In genomic region chr19:17871032-17871877, GRCh38 we compare ENCODE assay signal across 12 cellular contexts. TPM values are rescaled to one million over a fixed set of nuclear protein-coding genes. Genes with fewer than 3 reads are reported as not detected.
DNase-seq lines count a peak whose midpoint lies in the region; ATAC-seq, FAIRE-seq and TF ChIP-seq lines count a peak whose summit lies in the region.
"Had no signal": no experiment of that assay in that cellular context is flagged by ENCODE, and none has a peak within 500 bp of the region (broad histone marks: within the 10 kb centered on the region; RNA-seq: fewer than 3 reads in every experiment).

No MANE protein-coding gene starts in this region.

- 80% methylated on average over 10 of the region's 10 CpGs; no CpG with 5 or more reads in 1 of the 2 experiments for WGBS in H1 (ENCODE audit: extremely low coverage in 1 of 2, insufficient coverage in 1 of 2, insufficient read length in 1 of 2, insufficient replicate concordance in 2 of 2, low coverage in 1 of 2, low lambda C conversion rate in 2 of 2, missing lambda C conversion rate in 1 of 2), 2 experiments
- WGBS in right cardiac atrium: 58% methylated on average over 10 of the region's 10 CpGs

- H3K4me1 Mint-ChIP-seq in T-helper 17 cell: peaks cover 7% of the 10 kb centered on the region

- H3K79me2 ChIP-seq in H1 (ENCODE audit: control insufficient read depth in 1 of 2, insufficient read depth in 2 of 2, low read length in 2 of 2): no peaks in the 10 kb centered on the region

- peak overlapping the region; percentile 92; the same call in 1 of the 2 replicates for H2BK15ac ChIP-seq in H1 (ENCODE audit: low read length)

- H3K56ac ChIP-seq in H1 (replicated peaks; ENCODE audit: insufficient read length, low read depth, low read length): no peak overlapping the region

- peak overlapping the region; percentile 92 for H3K4me3 Mint-ChIP-seq in T-helper 17 cell

- ATAC-seq in T-helper 17 cell: no peak
- ATAC-seq in left lobe of liver: no peak
- no peak for ATAC-seq in right cardiac atrium

- no peak for FAIRE-seq in H1 (lab: Jason Lieb, UNC)

- no peak overlapping the region for H4K5ac ChIP-seq in H1 (ENCODE audit: insufficient read length, low read depth, low read length)

- H3K9me3 ChIP-seq in T-helper 17 cell (ENCODE audit: control insufficient read depth, low read length, poor library complexity, severe bottlenecking): no peaks in the 10 kb centered on the region
- H3K9me3 ChIP-seq in H1 (ENCODE audit: insufficient read depth in 2 of 2, low read depth in 1 of 2, low read length in 1 of 2): no peaks in the 10 kb centered on the region; a peak in 1 of 4 replicates
- no peaks in the 10 kb centered on the region for H3K9me3 ChIP-seq in right cardiac atrium (ENCODE audit: control insufficient read depth, low read length)
- H3K9me3 ChIP-seq: tibial artery had no signal

- TF ChIP-seq EP300 in H1 (IDR thresholded peaks at IDR 0.05; ENCODE audit: borderline replicate concordance in 1 of 2, low read depth in 2 of 2, low read length in 2 of 2): no peak

- H2BK120ac ChIP-seq in H1 (replicated peaks; ENCODE audit: low read depth, low read length): no peak overlapping the region

- H4K91ac ChIP-seq in H1 (replicated peaks; ENCODE audit: insufficient read length, low read length): no peak overlapping the region

- no peaks in the 10 kb centered on the region for H3K36me3 Mint-ChIP-seq in T-helper 17 cell (ENCODE audit: low read depth)

- H2BK12ac ChIP-seq in H1 (ENCODE audit: low read depth, low read length): no peak overlapping the region

- H3K4me3 ChIP-seq in H1 (ENCODE audit: extremely low read depth in 1 of 4, insufficient read depth in 2 of 4, low read depth in 3 of 4, low read length in 4 of 4): no peak overlapping the region
- H3K4me3 ChIP-seq in right cardiac atrium (ENCODE audit: low read length): no peak overlapping the region
- H3K4me3 ChIP-seq: tibial artery had no signal

- no peaks in the 10 kb centered on the region for H3K36me3 ChIP-seq in H1 (ENCODE audit: control insufficient read depth in 2 of 4, insufficient read depth in 4 of 4, low read length in 3 of 4)

- POLR2A ChIA-PET in H1 (lab: Charles Lee; ENCODE audit: partially characterized antibody): interaction anchor here (0.6 to 20.2 kb wide), 6 partner anchors 7 to 288 kb away, joined by 3 to 392 read pairs (median 14); partner anchors contain the start of genes CCDC124 and RPL18A

- H2AFZ ChIP-seq in H1 (ENCODE audit: low read length): no peak overlapping the region

- H3K79me1 ChIP-seq in H1 (ENCODE audit: low read depth, low read length): no peaks in the 10 kb centered on the region

- no peak for TF ChIP-seq CTCF in H1 (IDR thresholded peaks at IDR 0.05; ENCODE audit: control extremely low read depth in 1 of 3, insufficient read depth in 1 of 3, low read depth in 1 of 3, low read length in 3 of 3)

- no peak overlapping the region for H3K27ac ChIP-seq in H1 (ENCODE audit: low read depth, low read length)
- H3K27ac ChIP-seq in right cardiac atrium (ENCODE audit: low read length): no peak overlapping the region
- H3K27ac ChIP-seq: tibial artery had no signal

- CTCF ChIA-PET in H1 (lab: Charles Lee; ENCODE audit: partially characterized antibody): interaction anchor here (0.6 to 5.4 kb wide), 27 partner anchors 9 to 503 kb away, joined by 3 to 105 read pairs (median 3); partner anchors contain the start of genes CCDC124, JAK3 and RPL18A

- no peak overlapping the region for H3K9ac ChIP-seq in H1 (replicated peaks in 1 of 4; ENCODE audit: extremely low read depth in 1 of 4, low read depth in 3 of 4, low read length in 3 of 4)

- no peak overlapping the region for H4K8ac ChIP-seq in H1 (ENCODE audit: extremely low read depth, insufficient read depth, low read length)

- H2AK5ac ChIP-seq in H1 (ENCODE audit: low read depth, low read length): no peak overlapping the region

- no peaks in the 10 kb centered on the region for H3K27me3 Mint-ChIP-seq in T-helper 17 cell

- peaks cover 0 to 14% (median 5%) of the 10 kb centered on the region in 4 experiments; a peak in 6 of 7 replicates for H3K4me1 ChIP-seq in H1 (replicated peaks in 1 of 4; ENCODE audit: control insufficient read depth in 3 of 4, insufficient read depth in 4 of 4, low read length in 3 of 4)
- H3K4me1 ChIP-seq in right cardiac atrium (ENCODE audit: control insufficient read depth, insufficient read depth, low read length): no peaks in the 10 kb centered on the region

- intact Hi-C loops in right cardiac atrium (cut with DNase I): loop anchor here in 1 of 4 donors (10.0 kb wide), 1 partner anchor 54 kb away; no protein-coding TSS in a partner anchor

- peaks cover 0 to 9% (median 5%) of the 10 kb centered on the region in 4 experiments; a peak in 5 of 7 replicates for H3K27me3 ChIP-seq in H1 (replicated peaks in 1 of 4; ENCODE audit: control insufficient read depth in 3 of 4, extremely low read depth in 1 of 4, insufficient read depth in 3 of 4, low read length in 3 of 4)
- H3K27me3 ChIP-seq in right cardiac atrium (ENCODE audit: control insufficient read depth, insufficient read depth): no peaks in the 10 kb centered on the region

- peaks cover 14% of the 10 kb centered on the region; the same call in 1 of the 2 replicates for H3K23me2 ChIP-seq in H1 (ENCODE audit: low read depth, low read length)

- H3K4ac ChIP-seq in H1 (replicated peaks; ENCODE audit: insufficient read length, low read depth, low read length): no peak overlapping the region

- H3K18ac ChIP-seq in H1 (ENCODE audit: extremely low read depth, low read length): no peak overlapping the region

- H4K20me1 ChIP-seq in H1 (replicated peaks in 1 of 2; ENCODE audit: control insufficient read depth in 1 of 2, insufficient read depth in 2 of 2, low read length in 2 of 2): peaks cover 0 to 1% of the 10 kb centered on the region in 2 experiments

- H2BK5ac ChIP-seq in H1 (ENCODE audit: low read depth, low read length): no peak overlapping the region

- no peak overlapping the region for H2BK20ac ChIP-seq in H1 (ENCODE audit: low read length)

- no peak for TF ChIP-seq RAD21 in H1 (IDR thresholded peaks at IDR 0.05 in 1 of 2, conservative IDR thresholded peaks at IDR 0.05 in 1 of 2; ENCODE audit: low read depth in 2 of 2, low read length in 2 of 2)

- no peak overlapping the region for H3K23ac ChIP-seq in H1 (ENCODE audit: insufficient read length)

- H3K4me2 ChIP-seq in H1 (ENCODE audit: insufficient read depth in 1 of 2, low read depth in 2 of 2, low read length in 2 of 2): 0 out of 4 replicates have a peak overlapping the region, but pooled peaks have one; percentile 37 to 50

- no peak overlapping the region for H3K14ac ChIP-seq in H1 (ENCODE audit: insufficient read length)

- no peak for TF ChIP-seq POLR2A in H1 (IDR thresholded peaks at IDR 0.05; ENCODE audit: control extremely low read depth in 1 of 2, low read depth in 2 of 2, low read length in 2 of 2)

- peak; percentile 26 for DNase-seq in stimulated activated CD4-positive, alpha-beta T cell treated with anti-CD3 and anti-CD28 coated beads, Interleukin-15, amount 100 ng/mL, for 24 hours
- no peak for DNase-seq in stimulated activated CD4-positive, alpha-beta T cell treated with anti-CD3 and anti-CD28 coated beads, Interleukin-1b, Interleukin-23, amount 100 ng/mL, for 48 hours
- no peak for DNase-seq in T-helper 17 cell
- no peak for DNase-seq in H1 (ENCODE audit: low read depth in 1 of 2, low spot score in 2 of 2)
- DNase-seq in SKM-1 treated with dmso at 0.1 percent for 144 hours (lab: John Stamatoyannopoulos, UW; ENCODE audit: unreplicated experiment): no peak
- DNase-seq in left lobe of liver (ENCODE audit: low spot score): no peak
- no peak for DNase-seq in right cardiac atrium
- DNase-seq: caudate nucleus, kidney glomerular epithelial cell, NCI-H510A treated with DMSO at 0.1 percent for 48 hours, nucleus accumbens, tibial artery had no signal

- peak overlapping the region; percentile 34 for H3K27ac Mint-ChIP-seq in T-helper 17 cell

RNA-seq across cellular contexts. Expression of gene SLC5A5, which starts 0.5 kb away (rescaled TPM):
- total RNA-seq in T-helper 17 cell: 1 to 10 TPM; 1.3 to 2.0 TPM
- total RNA-seq in H1 (2021; fragmentation: NEBNext Ultra II Directional; extraction: Animal tissue kit (Norgen Biotek cat#: 25700)): 1.2 and 1.5 TPM in 2 replicates
- 1.8 and 2.2 TPM in 2 replicates for polyA plus RNA-seq in H1 (2011; rRNA removed)
- polyA plus RNA-seq in H1 (2011; cell fraction: cytosol; rRNA removed): 1.8 TPM
- 3.6 TPM for polyA plus RNA-seq in H1 (2011; cell fraction: nucleus; rRNA removed)
- polyA plus RNA-seq in H1 (2012, experiment 1 of 2): 0.98 to 2.3 TPM (median 1.7 TPM) in 4 replicates
- 1.1 TPM for polyA plus RNA-seq in H1 (2012, experiment 2 of 2)
- polyA plus RNA-seq in H1 (2013, experiment 1 of 2): 1.4 TPM
- 1.7 TPM for polyA plus RNA-seq in H1 (2013, experiment 2 of 2)
- polyA minus RNA-seq in H1 (2011; rRNA and poly(A)+ RNA removed): 1.4 and 1.9 TPM in 2 replicates
- polyA minus RNA-seq in H1 (2011; cell fraction: cytosol; rRNA and poly(A)+ RNA removed): 3.1 TPM
- polyA minus RNA-seq in H1 (2011; cell fraction: nucleus; rRNA and poly(A)+ RNA removed): 2.7 TPM
- not detected for total RNA-seq in left lobe of liver
- total RNA-seq in right cardiac atrium: not detected
- polyA plus RNA-seq in right cardiac atrium: not detected

RNA-seq across cellular contexts. Expression of gene RPL18A, which starts 11.5 kb away (rescaled TPM):
- 1,000 to 10,000 TPM; 3,447 to 3,486 TPM for total RNA-seq in T-helper 17 cell
- total RNA-seq in H1 (2021; fragmentation: NEBNext Ultra II Directional; extraction: Animal tissue kit (Norgen Biotek cat#: 25700)): 2,749 and 2,894 TPM in 2 replicates
- polyA plus RNA-seq in H1 (2011; rRNA removed): 3,938 and 5,258 TPM in 2 replicates
- polyA plus RNA-seq in H1 (2011; cell fraction: cytosol; rRNA removed): 4,102 TPM
- polyA plus RNA-seq in H1 (2011; cell fraction: nucleus; rRNA removed): 3,741 TPM
- 2,900 to 4,037 TPM (median 3,755 TPM) in 4 replicates for polyA plus RNA-seq in H1 (2012, experiment 1 of 2)
- polyA plus RNA-seq in H1 (2012, experiment 2 of 2): 5,025 TPM
- polyA plus RNA-seq in H1 (2013, experiment 1 of 2): 2,492 TPM
- polyA plus RNA-seq in H1 (2013, experiment 2 of 2): 2,474 TPM
- 555 and 636 TPM in 2 replicates for polyA minus RNA-seq in H1 (2011; rRNA and poly(A)+ RNA removed)
- 2,052 TPM for polyA minus RNA-seq in H1 (2011; cell fraction: cytosol; rRNA and poly(A)+ RNA removed)
- 752 TPM for polyA minus RNA-seq in H1 (2011; cell fraction: nucleus; rRNA and poly(A)+ RNA removed)
- 493 TPM for total RNA-seq in left lobe of liver
- 1,000 to 10,000 TPM in 1 of 4 donors, 100 to 1,000 TPM in 3; 850 to 1,097 (median 916) TPM for total RNA-seq in right cardiac atrium
- polyA plus RNA-seq in right cardiac atrium: 998 TPM

RNA-seq across cellular contexts. Expression of gene JAK3, which starts 23.5 kb away (rescaled TPM):
- total RNA-seq in T-helper 17 cell (100 to 1,000 TPM; 149 to 211 TPM), left lobe of liver (1.2 TPM), right cardiac atrium (1 to 10 TPM; 1.6 to 5.3 (median 4.0) TPM)
- total RNA-seq in H1 (2021; fragmentation: NEBNext Ultra II Directional; extraction: Animal tissue kit (Norgen Biotek cat#: 25700)): 3.2 and 4.0 TPM in 2 replicates
- polyA plus RNA-seq in H1 (2011; rRNA removed) (4.7 TPM in 2 replicates), right cardiac atrium (2.2 TPM)
- polyA plus RNA-seq in H1 (2011; cell fraction: cytosol; rRNA removed): 3.2 TPM
- polyA plus RNA-seq in H1 (2011; cell fraction: nucleus; rRNA removed): 4.1 TPM
- 2.1 to 3.0 TPM (median 2.5 TPM) in 4 replicates for polyA plus RNA-seq in H1 (2012, experiment 1 of 2)
- polyA plus RNA-seq in H1 (2012, experiment 2 of 2): 1.9 TPM
- 3.3 TPM for polyA plus RNA-seq in H1 (2013, experiment 1 of 2)
- 3.3 TPM for polyA plus RNA-seq in H1 (2013, experiment 2 of 2)
- 3.8 and 4.4 TPM in 2 replicates for polyA minus RNA-seq in H1 (2011; rRNA and poly(A)+ RNA removed)
- polyA minus RNA-seq in H1 (2011; cell fraction: cytosol; rRNA and poly(A)+ RNA removed): 3.1 TPM
- polyA minus RNA-seq in H1 (2011; cell fraction: nucleus; rRNA and poly(A)+ RNA removed): 2.7 TPM

RNA-seq across cellular contexts. Expression of gene INSL3, which starts 49.9 kb away (rescaled TPM):
- total RNA-seq in T-helper 17 cell (1 to 10 TPM; 5.0 to 9.1 TPM), left lobe of liver (not detected), right cardiac atrium (not detected)
- 0.41 and 1.2 TPM in 2 replicates for total RNA-seq in H1 (2021; fragmentation: NEBNext Ultra II Directional; extraction: Animal tissue kit (Norgen Biotek cat#: 25700))
- polyA plus RNA-seq in H1 (2011; rRNA removed) (1.1 and 1.5 TPM in 2 replicates), right cardiac atrium (not detected)
- 0.44 TPM for polyA plus RNA-seq in H1 (2011; cell fraction: cytosol; rRNA removed)
- polyA plus RNA-seq in H1 (2011; cell fraction: nucleus; rRNA removed): 1.9 TPM
- 1.2 to 1.5 TPM (median 1.4 TPM) in 3 of 4 replicates, not detected in the other for polyA plus RNA-seq in H1 (2012, experiment 1 of 2)
- polyA plus RNA-seq in H1 (2012, experiment 2 of 2): 1.00 TPM
- polyA plus RNA-seq in H1 (2013, experiment 1 of 2): 0.87 TPM
- 1.1 TPM for polyA plus RNA-seq in H1 (2013, experiment 2 of 2)
- 0.69 and 0.71 TPM in 2 replicates for polyA minus RNA-seq in H1 (2011; rRNA and poly(A)+ RNA removed)
- 1.8 TPM for polyA minus RNA-seq in H1 (2011; cell fraction: cytosol; rRNA and poly(A)+ RNA removed)
- not detected for polyA minus RNA-seq in H1 (2011; cell fraction: nucleus; rRNA and poly(A)+ RNA removed)

Comparison
In these comparisons a context has a peak if more than half of its experiments do, and no peak if none do; other contexts are left out.
1. RNA of gene JAK3, which starts 23.5 kb away (total RNA-seq): 149 to 211 TPM in T-helper 17 cell; 1.6 to 5.3 TPM in right cardiac atrium, 3.2 to 4.0 TPM in H1 and 1.2 TPM in left lobe of liver (single experiment); every median in the first group is over 10 times any median in the second.